10 cellular contexts compared by ENCODE assay signal in genomic region chr1:181607524-181607923, GRCh38.
"Had no signal": no experiment of that assay in that cellular context is flagged by ENCODE, and none has a peak within 500 bp of the region (broad histone marks: within the 10 kb centered on the region; RNA-seq: fewer than 3 reads in every experiment).

No MANE protein-coding gene starts in this region.

- H3K4me3 ChIP-seq: K562 had no signal

- H3K4me3 Mint-ChIP-seq: IgD-negative memory B cell had no signal

- DNase-seq: IMR-90, Karpas-422, KBM-7, KG1 had no signal

- FAIRE-seq: HepG2, HTR-8/SVneo, K562 had no signal

- H3K27ac ChIP-seq: HL-60, KMS-11 had no signal

- H3K27ac Mint-ChIP-seq: IgD-negative memory B cell had no signal

- H3K9ac ChIP-seq: KMS-11 had no signal

- H3K4me2 ChIP-seq: KMS-11 had no signal

- ATAC-seq: HepG2, K562 had no signal

- H3K4me1 Mint-ChIP-seq: IgD-negative memory B cell had no signal
